8 cellular contexts compared by ENCODE assay signal in the genomic region with DNA sequence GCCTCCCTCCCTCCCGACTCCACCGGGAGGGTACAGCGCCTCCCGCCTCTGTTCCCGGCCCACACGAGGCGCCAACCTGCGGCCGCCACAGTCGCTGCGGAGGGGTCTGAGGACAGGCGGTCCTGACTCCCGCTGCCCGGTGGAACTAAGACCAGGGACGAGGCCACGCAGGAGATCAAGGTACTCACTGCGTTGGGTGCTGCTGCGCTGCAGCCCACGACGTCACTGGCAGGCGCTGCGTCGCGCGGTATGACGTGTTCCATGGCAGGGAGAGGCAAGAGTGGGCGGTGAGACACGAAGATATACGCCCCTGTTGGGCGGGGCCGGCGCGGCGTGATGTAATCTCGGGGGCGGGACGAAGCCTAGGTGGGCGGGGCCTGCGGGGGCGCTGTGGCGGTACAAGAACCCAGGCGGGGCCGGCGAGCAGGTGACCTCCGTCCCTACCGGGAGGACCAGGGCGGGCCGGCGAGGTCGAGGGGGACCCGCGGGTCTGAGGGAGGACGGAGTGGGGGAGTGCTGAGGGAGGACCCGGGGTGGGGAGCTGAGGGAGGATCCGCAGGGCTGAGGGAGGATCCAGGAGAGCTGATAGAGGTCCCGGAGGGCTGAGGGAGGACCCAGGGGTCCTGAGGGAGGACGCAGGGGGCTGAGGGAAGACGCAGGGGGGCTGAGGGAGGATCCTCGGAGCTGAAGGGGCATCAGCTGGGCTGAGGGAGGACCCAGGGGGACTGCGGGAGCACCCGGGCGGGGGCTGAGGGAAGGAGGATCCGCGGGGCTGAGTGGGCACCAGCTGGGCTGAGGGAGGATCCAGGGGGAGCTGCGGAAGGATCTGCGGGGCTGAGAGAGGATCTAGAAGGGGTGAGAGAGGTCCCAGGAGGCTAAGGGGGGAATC. TPM values are rescaled to one million over a fixed set of nuclear protein-coding genes. Genes with fewer than 3 reads are reported as not detected.
DNase-seq lines count a peak whose midpoint lies in the region; ATAC-seq and TF ChIP-seq lines count a peak whose summit lies in the region.

A gene (minus strand): TSS at position 227 of the 889 bp plus-strand sequence. CDS start 1,039 bp downstream, outside the sequence.

- intact Hi-C loops in activated B cell treated with CpG ODN at 0.5 μM for 24 hours (cut with micrococcal nuclease), result loop anchor here (1.0 to 10.0 kb wide), 10 partner anchors 27 to 565 kb away; a partner anchor contains a TSS

- TF ChIP-seq CTCF in activated B cell treated with CpG ODN at 0.5 μM for 24 hours (IDR thresholded peaks at IDR 0.05), result no peak

- DNase-seq in AG08396 (ENCODE audit: low spot score), result peak; percentile 97
- peak; percentile 97 for DNase-seq in NCI-H345 (lab: John Stamatoyannopoulos, UW)
- DNase-seq in activated B cell treated with CpG ODN at 0.5 μM for 24 hours, result peak; percentile 100
- peak; percentile 79 to 99 (median 98) for DNase-seq in caudate nucleus (lab: John Stamatoyannopoulos, UW)
- peak; percentile 99 for DNase-seq in inferior parietal cortex (ENCODE audit: extremely low spot score)
- DNase-seq in stimulated activated CD4-positive, alpha-beta T cell treated with anti-CD3 and anti-CD28 coated beads, Interleukin-12 subunit alpha, Interleukin-12 subunit beta, amount 100 ng/mL, for 24 hours (ENCODE audit: low read depth in 2 of 2), result peak; percentile 94 to 99

- peak within 1 kb of the TSS; percentile 93 for H3K27ac Mint-ChIP-seq in activated B cell treated with CpG ODN at 0.5 μM for 24 hours

- POLR2A ChIA-PET in activated B cell treated with CpG ODN at 0.5 μM for 24 hours (lab: Charles Lee), result interaction anchor here (0.6 to 2.8 kb wide), 11 partner anchors 12 to 377 kb away, joined by 3 to 47 read pairs (median 7); a partner anchor contains a TSS

- ATAC-seq in GM19023 (IDR thresholded peaks at IDR 0.05; ENCODE audit: unreplicated experiment) (peak; percentile 93), HG03280 (IDR thresholded peaks at IDR 0.05; ENCODE audit: unreplicated experiment) (peak; percentile 88), activated B cell treated with CpG ODN at 0.5 μM for 24 hours (ENCODE audit: low read depth) (peak; percentile 96)

- H3K4me1 Mint-ChIP-seq in activated B cell treated with CpG ODN at 0.5 μM for 24 hours, result peaks cover 24% of the 10 kb centered on the region

- CTCF ChIA-PET in activated B cell treated with CpG ODN at 0.5 μM for 24 hours (lab: Charles Lee), result interaction anchor here (0.9 kb wide), 1 partner anchor 57 kb away, joined by 3 read pairs; no protein-coding TSS in a partner anchor

- H3K4me3 Mint-ChIP-seq in activated B cell treated with CpG ODN at 0.5 μM for 24 hours, result peak within 1 kb of the TSS; percentile 92

- H3K27me3 Mint-ChIP-seq in activated B cell treated with CpG ODN at 0.5 μM for 24 hours, result no peaks in the 10 kb centered on the region

- H3K9me3 Mint-ChIP-seq in activated B cell treated with CpG ODN at 0.5 μM for 24 hours, result no peaks in the 10 kb centered on the region

- peaks cover 20% of the 10 kb centered on the region for H3K36me3 Mint-ChIP-seq in activated B cell treated with CpG ODN at 0.5 μM for 24 hours (ENCODE audit: low read depth)

- peak within 1 kb of the TSS; percentile 97 for H3K27ac ChIP-seq in caudate nucleus (ENCODE audit: low read depth, low read length)

RNA-seq across cellular contexts. Expression of the gene that starts here (rescaled TPM):
- total RNA-seq in activated B cell treated with CpG ODN at 0.5 μM for 24 hours, result 34.0 and 34.3 TPM in 2 replicates

Comparison
In these comparisons a context has a peak if more than half of its experiments do, and no peak if none do; other contexts are left out.
1. Peak in every context shown above with its lines: DNase-seq, ATAC-seq and H3K27ac ChIP-seq.